Comparison of ENCODE assay signal across 8 cellular contexts in genomic region chr10:123583639-123584418, GRCh38.
DNase-seq lines count a peak whose midpoint lies in the region; ATAC-seq lines count a peak whose summit lies in the region.

No MANE protein-coding gene starts in this region.

- CTCF ChIA-PET in CD8-positive, alpha-beta memory T cell (lab: Charles Lee) = no interaction called here

- no peaks in the 10 kb centered on the region for H3K9me3 Mint-ChIP-seq in CD8-positive, alpha-beta memory T cell

- no peak overlapping the region for H3K4me3 Mint-ChIP-seq in CD8-positive, alpha-beta memory T cell

- no peak overlapping the region for H3K4me3 ChIP-seq in HAP-1
- H3K4me3 ChIP-seq in CD8-positive, alpha-beta memory T cell (ENCODE audit: low read length) = no peak overlapping the region

- H3K36me3 Mint-ChIP-seq in CD8-positive, alpha-beta memory T cell = no peaks in the 10 kb centered on the region

- peaks cover 10 to 48% of the 10 kb centered on the region in 2 donors for H3K27me3 Mint-ChIP-seq in CD8-positive, alpha-beta memory T cell

- POLR2A ChIA-PET in CD8-positive, alpha-beta memory T cell (lab: Charles Lee) = no interaction called here

- H3K9me3 ChIP-seq in HAP-1 = no peaks in the 10 kb centered on the region
- H3K9me3 ChIP-seq in CD8-positive, alpha-beta memory T cell (ENCODE audit: low read length) = no peaks in the 10 kb centered on the region

- DNase-seq in COLO829 (ENCODE audit: low spot score) (peak; percentile 33), HAP-1 (ENCODE audit: low spot score in 2 of 2) (peak; percentile 45 to 83), NOMO-1 treated with dmso at 0.1 percent for 144 hours (lab: John Stamatoyannopoulos, UW; ENCODE audit: unreplicated experiment) (peak; percentile 14), cerebellar cortex (ENCODE audit: low spot score) (peak; percentile 61), kidney glomerular epithelial cell (lab: John Stamatoyannopoulos, UW) (peak; percentile 58)
- peak; percentile 20 to 38 for DNase-seq in stimulated activated CD4-positive, alpha-beta T cell treated with anti-CD3 and anti-CD28 coated beads, Interleukin-2, amount 100 ng/mL, for 48 hours
- no peak for DNase-seq in CD8-positive, alpha-beta memory T cell

- in situ Hi-C loops in HAP-1 (cut with MboI; ENCODE audit: low sequenced_read_pairs) = loop anchor here (5.0 to 25.0 kb wide), 2 partner anchors 383 to 803 kb away; no protein-coding TSS in a partner anchor

- H3K27me3 ChIP-seq in HAP-1 (ENCODE audit: low read depth) = peaks cover 12% of the 10 kb centered on the region
- H3K27me3 ChIP-seq in CD8-positive, alpha-beta memory T cell (ENCODE audit: insufficient read depth, low read length, poor library complexity, severe bottlenecking) = peaks cover 7% of the 10 kb centered on the region

- no peaks in the 10 kb centered on the region for H3K4me1 Mint-ChIP-seq in CD8-positive, alpha-beta memory T cell

- no peak overlapping the region for H3K27ac ChIP-seq in CD8-positive, alpha-beta memory T cell (ENCODE audit: low read depth, low read length)

- H3K36me3 ChIP-seq in HAP-1 (replicated peaks) = no peaks in the 10 kb centered on the region
- H3K36me3 ChIP-seq in CD8-positive, alpha-beta memory T cell (ENCODE audit: insufficient read depth, low read length) = no peaks in the 10 kb centered on the region

- ATAC-seq in GM18909 (IDR thresholded peaks at IDR 0.05; ENCODE audit: poor library complexity, unreplicated experiment) = no peak

- peaks cover 7% of the 10 kb centered on the region; the same call in 1 of the 2 replicates for H3K4me1 ChIP-seq in HAP-1
- H3K4me1 ChIP-seq in CD8-positive, alpha-beta memory T cell (ENCODE audit: insufficient read depth, low read length) = no peaks in the 10 kb centered on the region

- no peak overlapping the region for H3K27ac Mint-ChIP-seq in CD8-positive, alpha-beta memory T cell

Comparison
In these comparisons a context has a peak if more than half of its experiments do, and no peak if none do; other contexts are left out.
1. DNase-seq: peak in COLO829 (single experiment), HAP-1 (2 of 2), NOMO-1 treated with dmso at 0.1 percent for 144 hours (single experiment), cerebellar cortex (single experiment), kidney glomerular epithelial cell (single experiment) and stimulated activated CD4-positive, alpha-beta T cell treated with anti-CD3 and anti-CD28 coated beads, Interleukin-2, amount 100 ng/mL, for 48 hours (2 of 2); none in CD8-positive, alpha-beta memory T cell (0 of 5).